Comparison of ENCODE assay signal across 8 cellular contexts in genomic region chr14:23562822-23563472, GRCh38. TPM values are rescaled to one million over a fixed set of nuclear protein-coding genes. Genes with fewer than 3 reads are reported as not detected.
DNase-seq lines count a peak whose midpoint lies in the region; ATAC-seq and TF ChIP-seq lines count a peak whose summit lies in the region.

No MANE protein-coding gene starts in this region.

- TF ChIP-seq POLR2A in stomach (IDR thresholded peaks at IDR 0.05), result no peak

- WGBS in liver, result 93% methylated on average over 2 of the region's 2 CpGs
- WGBS in stomach, 5 donors, result 94 to 96% (median 96%) methylated on average over 2 of the region's 2 CpGs; no CpG with 5 or more reads in 1 of the 5 donors

- ATAC-seq in GM18873 (IDR thresholded peaks at IDR 0.05; ENCODE audit: low FRiP score, unreplicated experiment), result no peak

- peak; percentile 71 to 85 for TF ChIP-seq RAD21 in liver (IDR thresholded peaks at IDR 0.05)

- H3K4me1 ChIP-seq in liver (ENCODE audit: control insufficient read depth in 4 of 4, insufficient read depth in 4 of 4, low read length in 3 of 4) (peaks cover 0 to 30% (median 19%) of the 10 kb centered on the region in 4 donors), stomach (peaks cover 13 to 47% (median 35%) of the 10 kb centered on the region in 4 donors)

- no peak overlapping the region for H3K4me3 ChIP-seq in GM06990 (replicated peaks; ENCODE audit: low read depth, low read length)
- no peak overlapping the region for H3K4me3 ChIP-seq in LNCaP clone FGC (ENCODE audit: low read depth, low read length)
- H3K4me3 ChIP-seq in brain microvascular endothelial cell (ENCODE audit: low read depth, low read length), result no peak overlapping the region
- H3K4me3 ChIP-seq in liver (ENCODE audit: low read depth in 1 of 3, low read length in 3 of 3), result no peak overlapping the region
- H3K4me3 ChIP-seq in stomach, result no peak overlapping the region

- TF ChIP-seq CTCF in GM06990 (IDR thresholded peaks at IDR 0.05; ENCODE audit: insufficient read depth, low read length, poor library complexity, severe bottlenecking), result peak; percentile 92
- TF ChIP-seq CTCF in LNCaP clone FGC (IDR thresholded peaks at IDR 0.05; ENCODE audit: control insufficient read depth, extremely low read depth, insufficient read depth), result peak; percentile 93
- peak; percentile 97 for TF ChIP-seq CTCF in brain microvascular endothelial cell (IDR thresholded peaks at IDR 0.05; ENCODE audit: low read depth, low read length, missing control alignments)
- TF ChIP-seq CTCF in liver (IDR thresholded peaks at IDR 0.05; ENCODE audit: low read depth, low read length, missing input control), result peak; percentile 90
- TF ChIP-seq CTCF in stomach (IDR thresholded peaks at IDR 0.05), result peak in 5 of 7 experiments; percentile 89 to 97 (median 92)

- in situ Hi-C loops in brain microvascular endothelial cell (cut with HindIII; ENCODE audit: low pct_ligation_motif_present, low sequenced_read_pairs), result no loop called here

- H3K9me3 ChIP-seq in liver (ENCODE audit: control insufficient read depth in 4 of 4, low read length in 3 of 4) (no peaks in the 10 kb centered on the region), stomach (no peaks in the 10 kb centered on the region)

- intact Hi-C loops in stomach (cut with DNase I; ENCODE audit: low total_unique reads), result loop anchor here (10.0 kb wide), 1 partner anchor 238 kb away; the partner anchor contains the start of gene PABPN1

- no peak overlapping the region for H3K27ac ChIP-seq in brain microvascular endothelial cell
- no peak overlapping the region for H3K27ac ChIP-seq in liver (ENCODE audit: low read depth in 1 of 2, low read length in 2 of 2)
- peak overlapping the region in 2 of 5 donors; percentile 3 to 12 for H3K27ac ChIP-seq in stomach

- DNase-seq in GM06990 (ENCODE audit: extremely low read depth, insufficient read length), result no peak
- DNase-seq in LNCaP clone FGC (ENCODE audit: low read depth), result no peak
- peak; percentile 55 for DNase-seq in T-helper 9 cell
- DNase-seq in brain microvascular endothelial cell, result peak; percentile 38
- peak; percentile 58 for DNase-seq in stomach
- no peak for DNase-seq in dedifferentiated amniotic fluid mesenchymal stem cell (ENCODE audit: extremely low spot score)

- TF ChIP-seq EP300 in stomach (IDR thresholded peaks at IDR 0.05), result no peak

- H3K36me3 ChIP-seq in GM06990 (ENCODE audit: control insufficient read depth, insufficient read depth, low read length) (peaks cover 44% of the 10 kb centered on the region), brain microvascular endothelial cell (replicated peaks) (peaks cover 6% of the 10 kb centered on the region), liver (ENCODE audit: control insufficient read depth in 4 of 4, insufficient read depth in 3 of 4, low read depth in 1 of 4, low read length in 3 of 4) (peaks cover 4 to 19% (median 8%) of the 10 kb centered on the region in 4 donors), stomach (peaks cover 53 to 79% (median 73%) of the 10 kb centered on the region in 4 donors)

- no peaks in the 10 kb centered on the region for H3K27me3 ChIP-seq in GM06990 (replicated peaks; ENCODE audit: control insufficient read depth, insufficient read depth, low read length)
- no peaks in the 10 kb centered on the region for H3K27me3 ChIP-seq in brain microvascular endothelial cell (replicated peaks)
- no peaks in the 10 kb centered on the region for H3K27me3 ChIP-seq in liver (ENCODE audit: control insufficient read depth in 4 of 4, insufficient read depth in 4 of 4, low read length in 3 of 4)
- no peaks in the 10 kb centered on the region for H3K27me3 ChIP-seq in stomach

- H3K9ac ChIP-seq in liver (ENCODE audit: low read depth in 1 of 2, low read length in 2 of 2), result no peak overlapping the region

TF ChIP-seq in liver, 16 proteins besides CTCF, POLR2A, EP300 and RAD21:
- TF ChIP-seq SP1 (IDR thresholded peaks at IDR 0.05) (no peak), YY1 (IDR thresholded peaks at IDR 0.05) (no peak), HNF4G (IDR thresholded peaks at IDR 0.05) (no peak), RXRA (IDR thresholded peaks at IDR 0.05) (no peak)
TF ChIP-seq in liver: peak in this region for 0.

RNA-seq across cellular contexts. Expression of gene AP1G2, which starts 4.6 kb away (rescaled TPM):
- total RNA-seq in liver (10 to 100 TPM; 14.8 to 19.7 TPM), stomach (100 to 1,000 TPM in 4 of 5 donors, 10 to 100 TPM in 1; 39.1 to 531 (median 212) TPM)
- polyA plus RNA-seq in liver (10 to 100 TPM; 12.4 to 26.6 TPM), stomach (100 to 1,000 TPM in 2 of 3 donors, 10 to 100 TPM in 1; 85.9 to 214 (median 113) TPM)

RNA-seq across cellular contexts. Expression of gene THTPA, which starts 6.9 kb away (rescaled TPM):
- total RNA-seq in liver (10 to 100 TPM in 1 of 2 donors, 1 to 10 TPM in 1; 7.3 to 19.8 TPM), stomach (100 to 1,000 TPM in 1 of 5 donors, 10 to 100 TPM in 3, 1 to 10 TPM in 1; 8.5 to 170 (median 20.6) TPM)
- polyA plus RNA-seq in liver (10 to 100 TPM in 1 of 2 donors, 1 to 10 TPM in 1; 9.6 to 10.2 TPM), stomach (10 to 100 TPM in 2 of 3 donors, 1 to 10 TPM in 1; 8.6 to 16.7 (median 15.9) TPM)

RNA-seq across cellular contexts. Expression of gene ZFHX2, which starts 11.4 kb away (rescaled TPM):
- total RNA-seq in liver, result under 1 TPM; 0.08 to 0.14 TPM
- polyA plus RNA-seq in liver, result under 1 TPM; 0.06 to 0.12 TPM
- 1 to 10 TPM in 1 of 5 donors, under 1 TPM in 4; under 0.01 to 2.9 (median 0.43) TPM for total RNA-seq in stomach
- 1 to 10 TPM in 1 of 3 donors, under 1 TPM in 1, not detected in 1; 0.68 to 1.1 TPM for polyA plus RNA-seq in stomach

RNA-seq across cellular contexts. Expression of gene JPH4, which starts 15.6 kb away (rescaled TPM):
- total RNA-seq in liver, result under 1 TPM; 0.08 to 0.23 TPM
- under 1 TPM; 0.07 to 0.24 TPM for polyA plus RNA-seq in liver
- total RNA-seq in stomach, result 1 to 10 TPM in 1 of 5 donors, under 1 TPM in 2, not detected in 2; 0.43 to 1.1 (median 0.58) TPM
- polyA plus RNA-seq in stomach, result under 1 TPM; 0.15 to 0.50 (median 0.30) TPM

Comparison
In these comparisons a context has a peak if more than half of its experiments do, and no peak if none do; other contexts are left out.
1. DNase-seq: peak in T-helper 9 cell (single experiment), brain microvascular endothelial cell (single experiment) and stomach (single experiment); none in GM06990 (single experiment), LNCaP clone FGC (single experiment) and dedifferentiated amniotic fluid mesenchymal stem cell (single experiment).
2. Peak in every context shown above with its lines, with median percentiles within 50 percentile points of each other: CTCF ChIP-seq.